In the genomic region with DNA sequence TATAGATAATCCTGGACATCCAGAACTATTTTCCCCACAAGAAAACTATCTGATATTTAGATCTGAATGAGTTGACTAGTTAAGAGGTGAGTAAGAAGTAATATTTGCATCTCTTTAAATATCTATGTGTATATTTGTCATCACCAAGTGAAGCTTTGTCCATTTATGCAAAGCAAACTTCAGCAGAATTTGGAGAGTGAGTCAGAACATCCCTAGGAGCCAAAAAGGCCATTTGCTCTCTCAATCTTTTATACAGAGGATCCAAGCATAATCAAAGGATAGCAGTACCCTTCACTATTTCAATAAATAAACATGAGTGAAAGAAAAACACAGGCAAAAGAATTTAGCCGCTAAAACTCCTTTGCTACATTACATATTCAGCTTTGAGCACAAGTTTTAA, we compare ENCODE assay signal across 2 cellular contexts.
TF ChIP-seq lines count a peak whose summit lies in the region.

No MANE protein-coding gene starts in this region.

TF ChIP-seq in SK-N-SH treated with all-trans-retinoic acid at 6 μM for 48 hours, 23 proteins besides CTCF, POLR2A, EP300 and RAD21:
- TF ChIP-seq TOX (CRISPR knock-in tag; IDR thresholded peaks at IDR 0.05; ENCODE audit: borderline replicate concordance) (no peak), ISL1 (CRISPR knock-in tag; IDR thresholded peaks at IDR 0.05) (no peak), ZFP3 (CRISPR knock-in tag; IDR thresholded peaks at IDR 0.05) (no peak), BACH2 (CRISPR knock-in tag; IDR thresholded peaks at IDR 0.05; ENCODE audit: borderline replicate concordance) (no peak), GLIS3 (CRISPR knock-in tag; IDR thresholded peaks at IDR 0.05) (no peak)
TF ChIP-seq in SK-N-SH treated with all-trans-retinoic acid at 6 μM for 48 hours: peak in this region for 0.

TF ChIP-seq in SK-N-SH, 30 proteins besides CTCF, POLR2A, EP300 and RAD21:
- no peak for TF ChIP-seq POLR2AphosphoS5 (IDR thresholded peaks at IDR 0.05; ENCODE audit: low read depth, low read length)
- no peak for TF ChIP-seq FOXJ3 (CRISPR knock-in tag; IDR thresholded peaks at IDR 0.05)
- no peak for TF ChIP-seq TAF1 (IDR thresholded peaks at IDR 0.05; ENCODE audit: borderline replicate concordance, low read depth, low read length)
- TF ChIP-seq TEAD4 (IDR thresholded peaks at IDR 0.05; ENCODE audit: borderline replicate concordance, insufficient read depth) = no peak
- TF ChIP-seq CHD2 (IDR thresholded peaks at IDR 0.05; ENCODE audit: low read length, partially characterized antibody) = no peak
- no peak for TF ChIP-seq TCF12 (IDR thresholded peaks at IDR 0.05)
- no peak for TF ChIP-seq RXRA (IDR thresholded peaks at IDR 0.05; ENCODE audit: borderline replicate concordance, low read depth)
- no peak for TF ChIP-seq IRF3 (IDR thresholded peaks at IDR 0.05; ENCODE audit: low read depth, low read length)
- no peak for TF ChIP-seq MEF2A (IDR thresholded peaks at IDR 0.05; ENCODE audit: borderline replicate concordance, low read depth)
- TF ChIP-seq, protein P1, sequence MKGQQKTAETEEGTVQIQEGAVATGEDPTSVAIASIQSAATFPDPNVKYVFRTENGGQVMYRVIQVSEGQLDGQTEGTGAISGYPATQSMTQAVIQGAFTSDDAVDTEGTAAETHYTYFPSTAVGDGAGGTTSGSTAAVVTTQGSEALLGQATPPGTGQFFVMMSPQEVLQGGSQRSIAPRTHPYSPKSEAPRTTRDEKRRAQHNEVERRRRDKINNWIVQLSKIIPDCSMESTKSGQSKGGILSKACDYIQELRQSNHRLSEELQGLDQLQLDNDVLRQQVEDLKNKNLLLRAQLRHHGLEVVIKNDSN (IDR thresholded peaks at IDR 0.05; ENCODE audit: borderline replicate concordance, low read depth) = no peak
- no peak for TF ChIP-seq JUND (IDR thresholded peaks at IDR 0.05)
- TF ChIP-seq, protein P2, sequence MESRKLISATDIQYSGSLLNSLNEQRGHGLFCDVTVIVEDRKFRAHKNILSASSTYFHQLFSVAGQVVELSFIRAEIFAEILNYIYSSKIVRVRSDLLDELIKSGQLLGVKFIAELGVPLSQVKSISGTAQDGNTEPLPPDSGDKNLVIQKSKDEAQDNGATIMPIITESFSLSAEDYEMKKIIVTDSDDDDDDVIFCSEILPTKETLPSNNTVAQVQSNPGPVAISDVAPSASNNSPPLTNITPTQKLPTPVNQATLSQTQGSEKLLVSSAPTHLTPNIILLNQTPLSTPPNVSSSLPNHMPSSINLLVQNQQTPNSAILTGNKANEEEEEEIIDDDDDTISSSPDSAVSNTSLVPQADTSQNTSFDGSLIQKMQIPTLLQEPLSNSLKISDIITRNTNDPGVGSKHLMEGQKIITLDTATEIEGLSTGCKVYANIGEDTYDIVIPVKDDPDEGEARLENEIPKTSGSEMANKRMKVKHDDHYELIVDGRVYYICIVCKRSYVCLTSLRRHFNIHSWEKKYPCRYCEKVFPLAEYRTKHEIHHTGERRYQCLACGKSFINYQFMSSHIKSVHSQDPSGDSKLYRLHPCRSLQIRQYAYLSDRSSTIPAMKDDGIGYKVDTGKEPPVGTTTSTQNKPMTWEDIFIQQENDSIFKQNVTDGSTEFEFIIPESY (IDR thresholded peaks at IDR 0.05; ENCODE audit: borderline replicate concordance, low read depth) = no peak
- no peak for TF ChIP-seq FOXM1 (IDR thresholded peaks at IDR 0.05; ENCODE audit: low read depth)
- TF ChIP-seq EZH2phosphoT487 (IDR thresholded peaks at IDR 0.05; ENCODE audit: borderline replicate concordance, low read depth) = no peak
- TF ChIP-seq SMC3 (IDR thresholded peaks at IDR 0.05; ENCODE audit: low read depth, low read length) = no peak
- TF ChIP-seq, protein P3, sequence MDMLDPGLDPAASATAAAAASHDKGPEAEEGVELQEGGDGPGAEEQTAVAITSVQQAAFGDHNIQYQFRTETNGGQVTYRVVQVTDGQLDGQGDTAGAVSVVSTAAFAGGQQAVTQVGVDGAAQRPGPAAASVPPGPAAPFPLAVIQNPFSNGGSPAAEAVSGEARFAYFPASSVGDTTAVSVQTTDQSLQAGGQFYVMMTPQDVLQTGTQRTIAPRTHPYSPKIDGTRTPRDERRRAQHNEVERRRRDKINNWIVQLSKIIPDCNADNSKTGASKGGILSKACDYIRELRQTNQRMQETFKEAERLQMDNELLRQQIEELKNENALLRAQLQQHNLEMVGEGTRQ (IDR thresholded peaks at IDR 0.05; ENCODE audit: borderline replicate concordance, low read depth, low read length) = no peak
- no peak for TF ChIP-seq PBX3 (IDR thresholded peaks at IDR 0.05)
- no peak for TF ChIP-seq YY1 (IDR thresholded peaks at IDR 0.05; ENCODE audit: low read depth)
- TF ChIP-seq, protein P4, sequence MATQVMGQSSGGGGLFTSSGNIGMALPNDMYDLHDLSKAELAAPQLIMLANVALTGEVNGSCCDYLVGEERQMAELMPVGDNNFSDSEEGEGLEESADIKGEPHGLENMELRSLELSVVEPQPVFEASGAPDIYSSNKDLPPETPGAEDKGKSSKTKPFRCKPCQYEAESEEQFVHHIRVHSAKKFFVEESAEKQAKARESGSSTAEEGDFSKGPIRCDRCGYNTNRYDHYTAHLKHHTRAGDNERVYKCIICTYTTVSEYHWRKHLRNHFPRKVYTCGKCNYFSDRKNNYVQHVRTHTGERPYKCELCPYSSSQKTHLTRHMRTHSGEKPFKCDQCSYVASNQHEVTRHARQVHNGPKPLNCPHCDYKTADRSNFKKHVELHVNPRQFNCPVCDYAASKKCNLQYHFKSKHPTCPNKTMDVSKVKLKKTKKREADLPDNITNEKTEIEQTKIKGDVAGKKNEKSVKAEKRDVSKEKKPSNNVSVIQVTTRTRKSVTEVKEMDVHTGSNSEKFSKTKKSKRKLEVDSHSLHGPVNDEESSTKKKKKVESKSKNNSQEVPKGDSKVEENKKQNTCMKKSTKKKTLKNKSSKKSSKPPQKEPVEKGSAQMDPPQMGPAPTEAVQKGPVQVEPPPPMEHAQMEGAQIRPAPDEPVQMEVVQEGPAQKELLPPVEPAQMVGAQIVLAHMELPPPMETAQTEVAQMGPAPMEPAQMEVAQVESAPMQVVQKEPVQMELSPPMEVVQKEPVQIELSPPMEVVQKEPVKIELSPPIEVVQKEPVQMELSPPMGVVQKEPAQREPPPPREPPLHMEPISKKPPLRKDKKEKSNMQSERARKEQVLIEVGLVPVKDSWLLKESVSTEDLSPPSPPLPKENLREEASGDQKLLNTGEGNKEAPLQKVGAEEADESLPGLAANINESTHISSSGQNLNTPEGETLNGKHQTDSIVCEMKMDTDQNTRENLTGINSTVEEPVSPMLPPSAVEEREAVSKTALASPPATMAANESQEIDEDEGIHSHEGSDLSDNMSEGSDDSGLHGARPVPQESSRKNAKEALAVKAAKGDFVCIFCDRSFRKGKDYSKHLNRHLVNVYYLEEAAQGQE (IDR thresholded peaks at IDR 0.05; ENCODE audit: low read depth, low read length) = no peak
- no peak for TF ChIP-seq RFX5 (IDR thresholded peaks at IDR 0.05; ENCODE audit: low read length)
